8 cellular contexts compared by ENCODE assay signal in the genomic region with DNA sequence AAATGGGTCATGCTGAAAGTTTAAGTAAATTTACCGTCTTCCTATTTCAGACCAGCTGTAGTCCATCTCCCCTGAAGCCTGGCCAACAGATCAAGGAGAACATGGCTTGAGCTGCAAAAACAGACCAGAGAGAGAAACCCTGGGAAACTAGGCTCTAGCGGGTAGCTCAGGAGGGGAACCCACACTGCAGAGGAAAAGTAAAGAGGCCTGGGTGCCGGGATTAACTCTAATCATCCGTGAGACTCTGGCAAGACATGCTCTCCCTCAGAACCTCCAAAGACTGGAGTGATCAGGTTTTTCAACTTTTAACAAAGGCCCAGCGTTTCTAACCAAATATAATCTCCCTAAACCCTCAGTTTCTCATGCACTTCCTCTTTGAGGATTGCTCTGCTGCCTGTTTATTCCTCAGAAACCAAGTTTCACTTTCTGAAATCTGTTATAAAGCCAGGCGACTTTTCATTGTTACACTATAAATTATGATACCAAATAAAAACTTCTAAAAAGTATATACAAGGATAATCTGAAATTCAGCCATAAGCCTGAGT.
DNase-seq lines count a peak whose midpoint lies in the region; ATAC-seq, FAIRE-seq and TF ChIP-seq lines count a peak whose summit lies in the region.

No MANE protein-coding gene starts in this region.

- H3K4me1 Mint-ChIP-seq in activated T-helper 2 cell treated with anti-CD3 and anti-CD28 coated beads, Interferon-gamma antibody, Interleukin-2, Interleukin-4, amounts not matched to agents 10 μg/mL and 5 μg/mL and 100 μg/mL, durations not matched to agents 14 hours and 24 hours and 36 hours (ENCODE audit: low read depth), result peaks cover 85% of the 10 kb centered on the region
- H3K4me1 Mint-ChIP-seq in stimulated activated naive B cell treated with anti-CD40 and anti-IgM and Interleukin-4, amounts not matched to agents 10 μg/mL and 1 μg/mL and 100 μg/mL, for 72 hours, result peaks cover 27 to 58% of the 10 kb centered on the region in 2 donors

- peaks cover 35% of the 10 kb centered on the region for H3K36me3 Mint-ChIP-seq in activated T-helper 2 cell treated with anti-CD3 and anti-CD28 coated beads, Interferon-gamma antibody, Interleukin-2, Interleukin-4, amounts not matched to agents 10 μg/mL and 5 μg/mL and 100 μg/mL, durations not matched to agents 14 hours and 24 hours and 36 hours (ENCODE audit: low read depth)
- no peaks in the 10 kb centered on the region for H3K36me3 Mint-ChIP-seq in stimulated activated naive B cell treated with anti-CD40 and anti-IgM and Interleukin-4, amounts not matched to agents 10 μg/mL and 1 μg/mL and 100 μg/mL, for 72 hours

- H3K9me3 Mint-ChIP-seq in activated T-helper 2 cell treated with anti-CD3 and anti-CD28 coated beads, Interferon-gamma antibody, Interleukin-2, Interleukin-4, amounts not matched to agents 10 μg/mL and 5 μg/mL and 100 μg/mL, durations not matched to agents 14 hours and 24 hours and 36 hours, result no peaks in the 10 kb centered on the region
- no peaks in the 10 kb centered on the region for H3K9me3 Mint-ChIP-seq in stimulated activated naive B cell treated with anti-CD40 and anti-IgM and Interleukin-4, amounts not matched to agents 10 μg/mL and 1 μg/mL and 100 μg/mL, for 72 hours

- ATAC-seq in stimulated activated naive B cell treated with anti-CD40 and anti-IgM and Interleukin-4, amounts not matched to agents 10 μg/mL and 1 μg/mL and 100 μg/mL, for 72 hours (replicated peaks), result peak; percentile 47 to 48
- ATAC-seq in HG02571 (IDR thresholded peaks at IDR 0.05; ENCODE audit: unreplicated experiment), result no peak
- ATAC-seq in GM21367 (IDR thresholded peaks at IDR 0.05; ENCODE audit: unreplicated experiment), result no peak

- H3K27me3 Mint-ChIP-seq in activated T-helper 2 cell treated with anti-CD3 and anti-CD28 coated beads, Interferon-gamma antibody, Interleukin-2, Interleukin-4, amounts not matched to agents 10 μg/mL and 5 μg/mL and 100 μg/mL, durations not matched to agents 14 hours and 24 hours and 36 hours (ENCODE audit: low read depth), result no peaks in the 10 kb centered on the region
- no peaks in the 10 kb centered on the region for H3K27me3 Mint-ChIP-seq in stimulated activated naive B cell treated with anti-CD40 and anti-IgM and Interleukin-4, amounts not matched to agents 10 μg/mL and 1 μg/mL and 100 μg/mL, for 72 hours

- TF ChIP-seq POLR2A in H54 (IDR thresholded peaks at IDR 0.05; ENCODE audit: low read depth, low read length), result no peak

- intact Hi-C loops in activated T-helper 2 cell treated with anti-CD3 and anti-CD28 coated beads, Interferon-gamma antibody, Interleukin-2, Interleukin-4, amounts not matched to agents 10 μg/mL and 5 μg/mL and 100 μg/mL, durations not matched to agents 14 hours and 24 hours and 36 hours (cut with micrococcal nuclease), result loop anchor here (5.0 to 10.0 kb wide), 2 partner anchors 38 to 715 kb away; partner anchors contain the start of gene CLNS1A

- peak; percentile 50 for FAIRE-seq in H54 (lab: Jason Lieb, UNC)

- H3K27ac Mint-ChIP-seq in activated T-helper 2 cell treated with anti-CD3 and anti-CD28 coated beads, Interferon-gamma antibody, Interleukin-2, Interleukin-4, amounts not matched to agents 10 μg/mL and 5 μg/mL and 100 μg/mL, durations not matched to agents 14 hours and 24 hours and 36 hours, result peak overlapping the region; percentile 88
- peak overlapping the region; percentile 87 for H3K27ac Mint-ChIP-seq in stimulated activated naive B cell treated with anti-CD40 and anti-IgM and Interleukin-4, amounts not matched to agents 10 μg/mL and 1 μg/mL and 100 μg/mL, for 72 hours

- H3K4me3 Mint-ChIP-seq in activated T-helper 2 cell treated with anti-CD3 and anti-CD28 coated beads, Interferon-gamma antibody, Interleukin-2, Interleukin-4, amounts not matched to agents 10 μg/mL and 5 μg/mL and 100 μg/mL, durations not matched to agents 14 hours and 24 hours and 36 hours (ENCODE audit: low read depth), result peak overlapping the region; percentile 64
- peak overlapping the region; percentile 70 to 85 for H3K4me3 Mint-ChIP-seq in stimulated activated naive B cell treated with anti-CD40 and anti-IgM and Interleukin-4, amounts not matched to agents 10 μg/mL and 1 μg/mL and 100 μg/mL, for 72 hours

- peak; percentile 36 for DNase-seq in A172 (ENCODE audit: low spot score)
- DNase-seq in H54 (ENCODE audit: insufficient read length, low spot score), result no peak
- no peak for DNase-seq in activated T-helper 2 cell treated with anti-CD3 and anti-CD28 coated beads, Interferon-gamma antibody, Interleukin-2, Interleukin-4, amounts not matched to agents 10 μg/mL and 5 μg/mL and 100 μg/mL, durations not matched to agents 14 hours and 24 hours and 36 hours (ENCODE audit: low spot score)
- peak; percentile 56 for DNase-seq in inferior parietal cortex (ENCODE audit: extremely low spot score)
- no peak for DNase-seq in stimulated activated naive B cell treated with anti-CD40 and anti-IgM and Interleukin-4, amounts not matched to agents 10 μg/mL and 1 μg/mL and 100 μg/mL, for 72 hours
- DNase-seq in NCI-H524 (lab: John Stamatoyannopoulos, UW), result no peak

Comparison
In these comparisons a context has a peak if more than half of its experiments do, and no peak if none do; other contexts are left out.
1. DNase-seq: peak in A172 (single experiment) and inferior parietal cortex (single experiment); none in H54 (single experiment), activated T-helper 2 cell treated with anti-CD3 and anti-CD28 coated beads, Interferon-gamma antibody, Interleukin-2, Interleukin-4, amounts not matched to agents 10 μg/mL and 5 μg/mL and 100 μg/mL, durations not matched to agents 14 hours and 24 hours and 36 hours (single experiment), stimulated activated naive B cell treated with anti-CD40 and anti-IgM and Interleukin-4, amounts not matched to agents 10 μg/mL and 1 μg/mL and 100 μg/mL, for 72 hours (single experiment) and NCI-H524 (0 of 2).
2. ATAC-seq: peak in stimulated activated naive B cell treated with anti-CD40 and anti-IgM and Interleukin-4, amounts not matched to agents 10 μg/mL and 1 μg/mL and 100 μg/mL, for 72 hours (2 of 2); none in HG02571 (single experiment) and GM21367 (single experiment).